In genomic region chr1:38559180-38559874, GRCh38 we compare ENCODE assay signal across 9 cellular contexts.
DNase-seq lines count a peak whose midpoint lies in the region; ATAC-seq lines count a peak whose summit lies in the region.
"Had no signal": no experiment of that assay in that cellular context is flagged by ENCODE, and none has a peak within 500 bp of the region (broad histone marks: within the 10 kb centered on the region; RNA-seq: fewer than 3 reads in every experiment).

No MANE protein-coding gene starts in this region.

- no peak overlapping the region for H3K27ac ChIP-seq in right cardiac atrium (ENCODE audit: low read length)

- H3K27me3 ChIP-seq in right cardiac atrium (ENCODE audit: control insufficient read depth, insufficient read depth), result peaks cover 4% of the 10 kb centered on the region

- peaks cover 74% of the 10 kb centered on the region for H3K4me1 Mint-ChIP-seq in activated CD8-positive, alpha-beta memory T cell treated with anti-CD3 and anti-CD28 coated beads, Interleukin-2, amount 10 ng/mL, durations not matched to agents 7 days and 5 days

- H3K4me3 ChIP-seq in right cardiac atrium (ENCODE audit: low read length), result peak overlapping the region; percentile 13

- peaks cover 2% of the 10 kb centered on the region for H3K36me3 Mint-ChIP-seq in activated CD8-positive, alpha-beta memory T cell treated with anti-CD3 and anti-CD28 coated beads, Interleukin-2, amount 10 ng/mL, durations not matched to agents 7 days and 5 days

- DNase-seq in GM19240 (ENCODE audit: insufficient read length, low spot score) (peak; percentile 60), right cardiac atrium (peak in 2 of 3 donors; percentile 55 to 69), middle frontal gyrus (ENCODE audit: extremely low spot score, low spot score) (no peak), NCI-H82 (lab: John Stamatoyannopoulos, UW) (no peak), GM03348 (ENCODE audit: low spot score) (no peak)
- DNase-seq in activated CD8-positive, alpha-beta memory T cell treated with anti-CD3 and anti-CD28 coated beads, Interleukin-2, amount 10 ng/mL, durations not matched to agents 7 days and 5 days, result peak; percentile 95
- peak; percentile 48 to 73 (median 60) for DNase-seq in stimulated activated CD4-positive, alpha-beta T cell treated with anti-CD3 and anti-CD28 coated beads, TNF-alpha, amount 100 ng/mL, for 48 hours (ENCODE audit: low read depth in 3 of 3)

- H3K4me3 Mint-ChIP-seq in activated CD8-positive, alpha-beta memory T cell treated with anti-CD3 and anti-CD28 coated beads, Interleukin-2, amount 10 ng/mL, durations not matched to agents 7 days and 5 days, result peak overlapping the region; percentile 54

- intact Hi-C loops in right cardiac atrium (cut with DNase I), result no loop called here

- CTCF ChIA-PET in activated CD8-positive, alpha-beta memory T cell treated with anti-CD3 and anti-CD28 coated beads, Interleukin-2, amount 10 ng/mL, durations not matched to agents 7 days and 5 days (lab: Charles Lee), result interaction anchor here (2.7 kb wide), 1 partner anchor 32 kb away, joined by 8 read pairs; no protein-coding TSS in a partner anchor

- peak overlapping the region; percentile 86 for H3K27ac Mint-ChIP-seq in activated CD8-positive, alpha-beta memory T cell treated with anti-CD3 and anti-CD28 coated beads, Interleukin-2, amount 10 ng/mL, durations not matched to agents 7 days and 5 days

- peaks cover 38% of the 10 kb centered on the region for H3K27me3 Mint-ChIP-seq in activated CD8-positive, alpha-beta memory T cell treated with anti-CD3 and anti-CD28 coated beads, Interleukin-2, amount 10 ng/mL, durations not matched to agents 7 days and 5 days

- 12% methylated on average over 39 of the region's 39 CpGs for WGBS in right cardiac atrium

- H3K9me3 ChIP-seq in right cardiac atrium (ENCODE audit: control insufficient read depth, low read length), result no peaks in the 10 kb centered on the region

- H3K4me1 ChIP-seq in right cardiac atrium (ENCODE audit: control insufficient read depth, insufficient read depth, low read length), result no peaks in the 10 kb centered on the region

- H3K9me3 Mint-ChIP-seq in activated CD8-positive, alpha-beta memory T cell treated with anti-CD3 and anti-CD28 coated beads, Interleukin-2, amount 10 ng/mL, durations not matched to agents 7 days and 5 days (ENCODE audit: low read depth), result no peaks in the 10 kb centered on the region

- ATAC-seq in HG03521 (IDR thresholded peaks at IDR 0.05; ENCODE audit: unreplicated experiment) (peak; percentile 69), right cardiac atrium (peak in 1 of 2 donors; percentile 43)
- ATAC-seq in activated CD8-positive, alpha-beta memory T cell treated with anti-CD3 and anti-CD28 coated beads, Interleukin-2, amount 10 ng/mL, durations not matched to agents 7 days and 5 days, result peak; percentile 86
- ATAC-seq: Panc1 had no signal

Comparison
In these comparisons a context has a peak if more than half of its experiments do, and no peak if none do; other contexts are left out.
1. DNase-seq: peak in GM19240 (single experiment), activated CD8-positive, alpha-beta memory T cell treated with anti-CD3 and anti-CD28 coated beads, Interleukin-2, amount 10 ng/mL, durations not matched to agents 7 days and 5 days (single experiment), right cardiac atrium (2 of 3) and stimulated activated CD4-positive, alpha-beta T cell treated with anti-CD3 and anti-CD28 coated beads, TNF-alpha, amount 100 ng/mL, for 48 hours (3 of 3); none in middle frontal gyrus (single experiment), NCI-H82 (single experiment) and GM03348 (single experiment).